ENCODE assay signal across 25 cellular contexts in genomic region chr11:79332017-79332416, GRCh38.
"Had no signal": no experiment of that assay in that cellular context is flagged by ENCODE, and none has a peak within 500 bp of the region (broad histone marks: within the 10 kb centered on the region; RNA-seq: fewer than 3 reads in every experiment).

No MANE protein-coding gene starts in this region.

- H3K4me1 ChIP-seq: ascending aorta, breast epithelium, colonic mucosa, gastroesophageal sphincter, sigmoid colon, uterus had no signal

- H3K27ac ChIP-seq: ascending aorta, breast epithelium, colonic mucosa, epithelial cell of prostate, esophagus squamous epithelium, gastroesophageal sphincter, ovary, sigmoid colon, thoracic aorta, uterus had no signal

- H3K4me3 ChIP-seq: ascending aorta, breast epithelium, colonic mucosa, esophagus squamous epithelium, gastroesophageal sphincter, ovary, sigmoid colon, thoracic aorta, uterus had no signal

- H3K27me3 ChIP-seq: ascending aorta, breast epithelium, colonic mucosa, esophagus squamous epithelium, gastroesophageal sphincter, ovary, uterus had no signal

- H3K9me3 ChIP-seq: ascending aorta, breast epithelium, colonic mucosa, esophagus squamous epithelium, gastroesophageal sphincter, ovary, sigmoid colon, thoracic aorta, uterus had no signal

- ATAC-seq: activated CD4-positive, alpha-beta T cell treated with anti-CD3 and anti-CD28 coated beads for 36 hours; gastroesophageal sphincter; stimulated activated effector memory CD8-positive, alpha-beta T cell treated with anti-CD3 and anti-CD28 coated beads, Interleukin-12 subunit alpha, Interleukin-12 subunit beta, amount 100 ng/mL, for 72 hours had no signal

- DNase-seq: activated CD4-positive, alpha-beta T cell treated with anti-CD3 and anti-CD28 coated beads for 36 hours; activated CD4-positive, alpha-beta T cell treated with anti-CD3 and anti-CD28 coated beads, Interleukin-2, amount 50 U/mL, for 4 hours; activated CD4-positive, CD25-positive, alpha-beta regulatory T cell; activated CD8-positive, alpha-beta memory T cell treated with anti-CD3 and anti-CD28 coated beads for 24 hours; activated effector memory CD4-positive, alpha-beta T cell treated with Interleukin-2 at 50 U/mL for 16 hours; activated naive CD4-positive, alpha-beta T cell treated with Interleukin-2 at 50 U/mL for 16 hours; colonic mucosa; effector CD8-positive, alpha-beta T cell; esophagus squamous epithelium; hippocampal formation; left cardiac atrium; naive B cell; sigmoid colon; small intestine; stimulated activated CD4-positive, alpha-beta T cell treated with anti-CD3 and anti-CD28 coated beads, Interleukin-4, amount 100 ng/mL, for 24 hours; T-helper 1 cell; trophoblast cell; uterus had no signal

- H3K36me3 ChIP-seq: ascending aorta, breast epithelium, colonic mucosa, esophagus squamous epithelium, gastroesophageal sphincter, ovary, sigmoid colon, thoracic aorta, uterus had no signal
